Comparison of ENCODE assay signal across 8 cellular contexts in genomic region chr5:84383816-84384603, GRCh38.
DNase-seq lines count a peak whose midpoint lies in the region; ATAC-seq and TF ChIP-seq lines count a peak whose summit lies in the region.

No MANE protein-coding gene starts in this region.

- ATAC-seq in HG03457 (IDR thresholded peaks at IDR 0.05; ENCODE audit: unreplicated experiment) (no peak), HG03159 (IDR thresholded peaks at IDR 0.05; ENCODE audit: unreplicated experiment) (no peak)

- peaks cover 2% of the 10 kb centered on the region for H3K27me3 ChIP-seq in layer of hippocampus (ENCODE audit: control insufficient read depth, insufficient read depth, low read length)

- CTCF ChIA-PET in AG04449 (lab: Yijun Ruan, JAX), result interaction anchor here (1.2 to 2.1 kb wide), 4 partner anchors 11 to 666 kb away, joined by 3 to 6 read pairs (median 4); no protein-coding TSS in a partner anchor

- peak overlapping the region; percentile 91 for H3K4me3 ChIP-seq in AG04449 (ENCODE audit: low read depth, low read length)

- POLR2A ChIA-PET in AG04449 (lab: Yijun Ruan, JAX), result interaction anchor here (0.6 to 1.4 kb wide), 7 partner anchors 20 to 662 kb away, joined by 3 to 5 read pairs (median 4); no protein-coding TSS in a partner anchor

- H3K27ac ChIP-seq in cingulate gyrus (ENCODE audit: low read depth, low read length), result peak overlapping the region; percentile 87
- peak overlapping the region; percentile 85 for H3K27ac ChIP-seq in layer of hippocampus (ENCODE audit: low read depth, low read length)

- DNase-seq in AG04449 (ENCODE audit: low read depth, low spot score), result no peak
- DNase-seq in Kasumi-1 (lab: John Stamatoyannopoulos, UW), result peak; percentile 31 to 39
- DNase-seq in superior temporal gyrus (ENCODE audit: extremely low spot score), result peak; percentile 51
- DNase-seq in activated CD8-positive, alpha-beta memory T cell treated with anti-CD3 and anti-CD28 coated beads, Interleukin-2, amount 50 U/mL, for 48 hours, result no peak

- TF ChIP-seq CTCF in AG04449 (IDR thresholded peaks at IDR 0.05; ENCODE audit: insufficient read depth, low read length, missing control alignments), result no peak

Comparison
In these comparisons a context has a peak if more than half of its experiments do, and no peak if none do; other contexts are left out.
1. DNase-seq: peak in Kasumi-1 (2 of 2) and superior temporal gyrus (single experiment); none in AG04449 (single experiment) and activated CD8-positive, alpha-beta memory T cell treated with anti-CD3 and anti-CD28 coated beads, Interleukin-2, amount 50 U/mL, for 48 hours (single experiment).